8 cellular contexts compared by ENCODE assay signal in the genomic region with DNA sequence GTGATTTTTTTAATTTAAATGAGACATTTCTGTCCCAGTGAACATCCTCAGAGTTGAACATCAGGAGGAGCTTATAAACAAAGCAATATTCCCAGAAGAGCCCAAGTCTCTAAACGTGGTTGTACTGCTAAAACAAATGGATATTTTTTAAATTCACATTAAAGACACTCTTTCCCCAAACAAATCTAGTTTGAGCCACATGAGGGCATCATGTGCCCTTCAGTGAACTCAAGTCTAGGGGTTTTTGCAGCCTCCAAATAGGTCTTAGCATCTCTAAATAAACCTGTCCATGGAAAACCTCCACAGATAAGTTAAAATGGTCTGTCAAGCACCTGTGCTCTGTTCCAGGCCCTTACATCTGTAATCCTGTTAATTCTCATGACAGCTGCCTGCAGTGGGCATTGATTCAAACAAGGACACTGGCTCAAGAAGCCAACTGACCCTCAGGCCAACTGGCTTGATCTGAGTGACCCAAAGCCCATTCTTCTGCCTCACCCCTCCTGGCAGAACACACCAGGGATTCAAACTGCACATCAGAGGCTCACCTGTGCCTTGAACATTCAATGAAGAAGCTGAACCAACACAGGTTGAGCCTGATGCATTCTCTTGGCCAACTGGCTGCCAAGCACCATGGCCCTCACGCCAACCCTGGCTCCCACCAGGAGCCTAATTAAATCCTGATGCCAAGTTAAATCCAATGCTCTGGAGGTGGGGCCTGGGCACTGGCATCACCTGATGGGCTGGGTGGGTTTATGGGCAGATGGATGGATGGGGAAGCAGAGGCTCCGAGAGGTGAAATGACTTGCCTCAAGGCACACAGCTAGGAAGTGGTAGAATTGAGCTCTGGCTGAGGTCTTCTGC.
A peak's percentile ranks its signal among the peaks of the same experiment; 100 is the strongest.
DNase-seq lines count a peak whose midpoint lies in the region; TF ChIP-seq lines count a peak whose summit lies in the region.

No MANE protein-coding gene starts in this region.

- TF ChIP-seq CTCF in retinal pigment epithelial cell (conservative IDR thresholded peaks at IDR 0.05; ENCODE audit: low read depth, low read length) = peak; percentile 49

- peaks cover 19% of the 10 kb centered on the region for H3K36me3 ChIP-seq in effector memory CD4-positive, alpha-beta T cell (ENCODE audit: control insufficient read depth, insufficient read depth, low read length)

- H3K27me3 ChIP-seq in effector memory CD4-positive, alpha-beta T cell (replicated peaks; ENCODE audit: control insufficient read depth, insufficient read depth, low read length, poor library complexity, severe bottlenecking) = no peaks in the 10 kb centered on the region

- H3K27ac ChIP-seq in effector memory CD4-positive, alpha-beta T cell (ENCODE audit: insufficient read depth, low read length, poor library complexity, severe bottlenecking) = peak overlapping the region; percentile 16

- H3K9me3 ChIP-seq in effector memory CD4-positive, alpha-beta T cell (ENCODE audit: control insufficient read depth, low read length) = no peaks in the 10 kb centered on the region

- DNase-seq in SIG-M5 treated with dmso at 0.1 percent for 504 hours (lab: John Stamatoyannopoulos, UW; ENCODE audit: unreplicated experiment) (peak; percentile 26), SIG-M5 (lab: John Stamatoyannopoulos, UW) (no peak), NCI-H1694 treated with DMSO at 0.1 percent for 48 hours (lab: John Stamatoyannopoulos, UW) (peak; percentile 45), retinal pigment epithelial cell (ENCODE audit: low read depth) (no peak), NCI-H774 (lab: John Stamatoyannopoulos, UW) (no peak)
- no peak for DNase-seq in effector memory CD4-positive, alpha-beta T cell
- DNase-seq in activated CD4-positive, CD25-positive, alpha-beta regulatory T cell treated with anti-CD3 and anti-CD28 coated beads, Interleukin-2, amount 50 U/mL, for 72 hours = no peak
- DNase-seq in effector CD4-positive, alpha-beta T cell = no peak

- H3K4me1 ChIP-seq in effector memory CD4-positive, alpha-beta T cell (ENCODE audit: control insufficient read depth, insufficient read depth, low read length, poor library complexity, severe bottlenecking) = peaks cover 22% of the 10 kb centered on the region

- H3K4me3 ChIP-seq in effector memory CD4-positive, alpha-beta T cell (ENCODE audit: insufficient read depth, low read depth, low read length, poor library complexity, severe bottlenecking) = no peak overlapping the region
- H3K4me3 ChIP-seq in retinal pigment epithelial cell (ENCODE audit: low read length) = no peak overlapping the region

Comparison
In these comparisons a context has a peak if more than half of its experiments do, and no peak if none do; other contexts are left out.
1. DNase-seq: peak in SIG-M5 treated with dmso at 0.1 percent for 504 hours (single experiment) and NCI-H1694 treated with DMSO at 0.1 percent for 48 hours (single experiment); none in SIG-M5 (single experiment), effector memory CD4-positive, alpha-beta T cell (0 of 3), retinal pigment epithelial cell (single experiment), activated CD4-positive, CD25-positive, alpha-beta regulatory T cell treated with anti-CD3 and anti-CD28 coated beads, Interleukin-2, amount 50 U/mL, for 72 hours (single experiment), NCI-H774 (single experiment) and effector CD4-positive, alpha-beta T cell (single experiment).